In genomic region chr2:141065042-141065441, GRCh38 we compare ENCODE assay signal across 26 cellular contexts.
"Had no signal": no experiment of that assay in that cellular context is flagged by ENCODE, and none has a peak within 500 bp of the region (broad histone marks: within the 10 kb centered on the region; RNA-seq: fewer than 3 reads in every experiment).

No MANE protein-coding gene starts in this region.

- DNase-seq: cortex of kidney; effector CD8-positive, alpha-beta T cell; effector memory CD8-positive, alpha-beta T cell; endodermal cell; erythroblast; esophagus squamous epithelium; foreskin fibroblast; foreskin melanocyte; gastrocnemius medialis; glutamatergic neuron; head of caudate nucleus; heart right ventricle; hippocampal formation; left cardiac atrium; left lung; left ventricle myocardium superior; lower lobe of right lung; mesenchymal stem cell; mucosa of descending colon; naive B cell; naive thymus-derived CD8-positive, alpha-beta T cell had no signal

- H3K9me3 ChIP-seq: gastrocnemius medialis, heart right ventricle, lower lobe of right lung, mucosa of descending colon had no signal

- H3K27ac ChIP-seq: epithelial cell of prostate, esophagus squamous epithelium, gastrocnemius medialis, heart right ventricle, left lung, lower lobe of right lung had no signal

- H3K27me3 ChIP-seq: esophagus squamous epithelium, gastrocnemius medialis, heart right ventricle, left lung had no signal

- H3K36me3 ChIP-seq: esophagus squamous epithelium, gastrocnemius medialis, heart right ventricle, left lung, lower lobe of right lung had no signal

- H3K4me1 ChIP-seq: esophagus squamous epithelium, gastrocnemius medialis, left lung, lower lobe of right lung had no signal

- ATAC-seq: effector memory CD8-positive, alpha-beta T cell; esophagus mucosa; gastrocnemius medialis; heart right ventricle; left cardiac atrium; left lung; left ventricle myocardium superior; lower lobe of right lung; mucosa of descending colon; naive thymus-derived CD8-positive, alpha-beta T cell had no signal

- H3K4me3 ChIP-seq: esophagus squamous epithelium, gastrocnemius medialis, heart right ventricle, left lung, lower lobe of right lung, mucosa of descending colon had no signal

- FAIRE-seq: endometrium, islet of Langerhans, keratinocyte had no signal
